Comparison of ENCODE assay signal across 9 cellular contexts in genomic region chr9:134327671-134328231, GRCh38. TPM values are rescaled to one million over a fixed set of nuclear protein-coding genes. Genes with fewer than 3 reads are reported as not detected.
DNase-seq lines count a peak whose midpoint lies in the region; ATAC-seq and TF ChIP-seq lines count a peak whose summit lies in the region.
"Had no signal": no experiment of that assay in that cellular context is flagged by ENCODE, and none has a peak within 500 bp of the region (broad histone marks: within the 10 kb centered on the region; RNA-seq: fewer than 3 reads in every experiment).

No MANE protein-coding gene starts in this region.

- no peak overlapping the region for H4K12ac ChIP-seq in trophoblast cell (ENCODE audit: low read depth, low read length)

- H3K14ac ChIP-seq in trophoblast cell (ENCODE audit: low read length) = no peak overlapping the region

- peak overlapping the region; percentile 87 for H3K4ac ChIP-seq in trophoblast cell (ENCODE audit: low read depth, low read length)

- peak overlapping the region; percentile 42 for H4K91ac ChIP-seq in trophoblast cell (ENCODE audit: low read depth, low read length)

- no peak overlapping the region for H3K4me3 ChIP-seq in CD8-positive, alpha-beta T cell (ENCODE audit: low read depth, low read length)
- H3K4me3 ChIP-seq in cardiac muscle cell (peak overlapping the region; percentile 51), trophoblast cell (ENCODE audit: low read depth, low read length) (peak overlapping the region; percentile 11)

- TF ChIP-seq CTCF in CD8-positive, alpha-beta T cell (IDR thresholded peaks at IDR 0.05) = no peak
- no peak for TF ChIP-seq CTCF in cardiac muscle cell (IDR thresholded peaks at IDR 0.05; ENCODE audit: low read depth, low read length)

- no peak overlapping the region for H2BK5ac ChIP-seq in trophoblast cell (ENCODE audit: low read depth, low read length, poor library complexity)

- H3K23ac ChIP-seq in trophoblast cell (ENCODE audit: low read length) = no peak overlapping the region

- H3K18ac ChIP-seq in trophoblast cell (ENCODE audit: low read length) = peak overlapping the region; percentile 4

- intact Hi-C loops in CD8-positive, alpha-beta T cell (cut with DNase I, micrococcal nuclease) = loop anchor here (2.0 to 10.0 kb wide), 5 partner anchors 65 to 260 kb away; partner anchors contain the start of genes BRD3 (in 1 of the 2) and RNU6ATAC (in 1 of the 2)

- no peak for DNase-seq in CD8-positive, alpha-beta T cell
- DNase-seq in T-helper 17 cell = no peak
- DNase-seq in cardiac muscle cell (ENCODE audit: low read depth in 1 of 2, low spot score in 1 of 2) = no peak
- peak in 1 of 2 donors; percentile 27 for DNase-seq in trophoblast cell
- DNase-seq in NCI-H1694 (lab: John Stamatoyannopoulos, UW) = no peak
- no peak for DNase-seq in NK-92 (lab: John Stamatoyannopoulos, UW; ENCODE audit: unreplicated experiment)
- no peak for DNase-seq in stimulated activated CD4-positive, alpha-beta T cell treated with anti-CD3 and anti-CD28 coated beads, Interleukin-15, amount 100 ng/mL, for 24 hours

- H2BK12ac ChIP-seq in trophoblast cell (ENCODE audit: low read length) = no peak overlapping the region

- no peaks in the 10 kb centered on the region for H3K36me3 Mint-ChIP-seq in CD8-positive, alpha-beta T cell
- H3K36me3 Mint-ChIP-seq in T-helper 17 cell (ENCODE audit: low read depth) = no peaks in the 10 kb centered on the region

- POLR2A ChIA-PET in CD8-positive, alpha-beta T cell (lab: Charles Lee) = interaction anchor here (0.8 kb wide), 1 partner anchor 163 kb away, joined by 3 read pairs; the partner anchor contains the start of gene RNU6ATAC

- no peaks in the 10 kb centered on the region for H3K9me3 ChIP-seq in CD8-positive, alpha-beta T cell (ENCODE audit: low read length)
- H3K9me3 ChIP-seq in T-helper 17 cell (ENCODE audit: control insufficient read depth, low read length, poor library complexity, severe bottlenecking) (no peaks in the 10 kb centered on the region), cardiac muscle cell (ENCODE audit: low read depth) (no peaks in the 10 kb centered on the region), trophoblast cell (ENCODE audit: insufficient read depth, low read depth, low read length) (peaks cover 2% of the 10 kb centered on the region)

- H3K27me3 Mint-ChIP-seq in CD8-positive, alpha-beta T cell (ENCODE audit: low read depth) = no peaks in the 10 kb centered on the region
- H3K27me3 Mint-ChIP-seq in T-helper 17 cell = no peaks in the 10 kb centered on the region

- no CpG with 5 or more reads among the region's 10 CpGs for WGBS in trophoblast cell (ENCODE audit: extremely low coverage, insufficient coverage, insufficient read length)

- peak overlapping the region; percentile 67 for H3K4me3 Mint-ChIP-seq in CD8-positive, alpha-beta T cell
- H3K4me3 Mint-ChIP-seq in T-helper 17 cell = peak overlapping the region; percentile 47

- H3K36me3 ChIP-seq in CD8-positive, alpha-beta T cell (ENCODE audit: insufficient read depth, low read length) = no peaks in the 10 kb centered on the region
- no peaks in the 10 kb centered on the region for H3K36me3 ChIP-seq in cardiac muscle cell
- no peaks in the 10 kb centered on the region for H3K36me3 ChIP-seq in trophoblast cell (ENCODE audit: control insufficient read depth in 1 of 2, insufficient read depth in 2 of 2, low read length in 2 of 2)

- H3K27me3 ChIP-seq in CD8-positive, alpha-beta T cell (ENCODE audit: insufficient read depth, low read length) = no peaks in the 10 kb centered on the region
- H3K27me3 ChIP-seq in cardiac muscle cell (no peaks in the 10 kb centered on the region), trophoblast cell (ENCODE audit: insufficient read depth, low read length) (no peaks in the 10 kb centered on the region)

- H2BK120ac ChIP-seq in trophoblast cell (ENCODE audit: insufficient read depth, low read length, poor library complexity) = no peak overlapping the region

- peak overlapping the region; percentile 24 for H4K8ac ChIP-seq in trophoblast cell (ENCODE audit: low read depth, low read length)

- peak overlapping the region; percentile 83 for H3K4me2 ChIP-seq in trophoblast cell (ENCODE audit: low read length)

- H3K27ac ChIP-seq in CD8-positive, alpha-beta T cell (ENCODE audit: low read depth, low read length) = no peak overlapping the region
- H3K27ac ChIP-seq in cardiac muscle cell = peak overlapping the region; percentile 87
- peak overlapping the region; percentile 12 for H3K27ac ChIP-seq in trophoblast cell (ENCODE audit: low read depth, low read length)

- H2AFZ ChIP-seq in trophoblast cell (ENCODE audit: insufficient read depth, low read length, poor library complexity) = no peak overlapping the region

- H3K79me2 ChIP-seq in trophoblast cell (ENCODE audit: control insufficient read depth, insufficient read depth, low read length, poor library complexity) = peaks cover 47% of the 10 kb centered on the region

- peaks cover 16% of the 10 kb centered on the region for H3K4me1 ChIP-seq in CD8-positive, alpha-beta T cell (ENCODE audit: insufficient read depth, low read length)
- H3K4me1 ChIP-seq in cardiac muscle cell (ENCODE audit: low read depth) (peaks cover 60% of the 10 kb centered on the region), trophoblast cell (ENCODE audit: control insufficient read depth in 1 of 2, insufficient read depth in 2 of 2, low read length in 2 of 2) (peaks cover 34 to 45% of the 10 kb centered on the region in 2 experiments)

- H3K9me3 Mint-ChIP-seq in CD8-positive, alpha-beta T cell = no peaks in the 10 kb centered on the region

- CTCF ChIA-PET in CD8-positive, alpha-beta T cell (lab: Charles Lee) = interaction anchor here (1.1 to 1.2 kb wide), 3 partner anchors 27 to 159 kb away, joined by 3 to 7 read pairs (median 3); no protein-coding TSS in a partner anchor

- no peak overlapping the region for H3K27ac Mint-ChIP-seq in CD8-positive, alpha-beta T cell
- H3K27ac Mint-ChIP-seq in T-helper 17 cell = no peak overlapping the region

- H3K4me1 Mint-ChIP-seq in CD8-positive, alpha-beta T cell (ENCODE audit: low read depth) = peaks cover 2% of the 10 kb centered on the region
- peaks cover 12% of the 10 kb centered on the region for H3K4me1 Mint-ChIP-seq in T-helper 17 cell

- peak overlapping the region; percentile 11 for H3K9ac ChIP-seq in trophoblast cell (ENCODE audit: low read length)

- ATAC-seq in CD8-positive, alpha-beta T cell = no peak
- ATAC-seq in T-helper 17 cell (no peak), HG03175 (IDR thresholded peaks at IDR 0.05; ENCODE audit: unreplicated experiment) (no peak)
- ATAC-seq: GM12878 had no signal

- H3K79me1 ChIP-seq in trophoblast cell (ENCODE audit: low read length) = peaks cover 23% of the 10 kb centered on the region

- no peak overlapping the region for H2AK5ac ChIP-seq in trophoblast cell (ENCODE audit: low read length)

RNA-seq across cellular contexts. Expression of gene RXRA, which starts 1.5 kb away (rescaled TPM):
- 10 to 100 TPM; 11.6 to 13.7 TPM for total RNA-seq in CD8-positive, alpha-beta T cell
- total RNA-seq in T-helper 17 cell = 10 to 100 TPM in 1 of 2 donors, 1 to 10 TPM in 1; 7.5 to 10.6 TPM
- total RNA-seq in cardiac muscle cell = 46.1 and 50.4 TPM in 2 replicates
- polyA plus RNA-seq in cardiac muscle cell = 32.9 and 41.4 TPM in 2 replicates
- polyA plus RNA-seq in trophoblast cell (2013) = 31.7 and 33.2 TPM in 2 replicates
